8 cellular contexts compared by ENCODE assay signal in the genomic region with DNA sequence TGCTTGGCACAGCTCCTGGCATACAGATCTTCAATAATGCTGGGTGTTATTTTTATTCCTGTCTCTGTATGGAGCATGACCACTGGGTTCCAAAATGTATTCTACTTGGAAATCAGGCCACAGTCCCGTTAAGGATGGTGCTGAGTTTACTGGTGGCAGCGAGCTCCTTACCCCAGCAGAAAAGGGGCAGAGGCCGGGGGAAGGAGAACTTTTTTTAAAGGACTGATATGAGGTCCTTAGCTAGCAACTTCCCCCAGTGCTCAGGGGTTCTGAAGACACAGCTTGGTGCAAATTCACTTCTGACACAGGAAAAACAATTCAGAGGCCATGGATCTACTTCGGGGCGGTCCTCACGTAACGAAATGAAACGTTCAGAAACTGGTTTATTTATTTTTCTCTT. TPM values are rescaled to one million over a fixed set of nuclear protein-coding genes. Genes with fewer than 3 reads are reported as not detected.
A peak's percentile ranks its signal among the peaks of the same experiment; 100 is the strongest.
DNase-seq lines count a peak whose midpoint lies in the region; ATAC-seq and TF ChIP-seq lines count a peak whose summit lies in the region.

No MANE protein-coding gene starts in this region.

- ATAC-seq in thoracic aorta (ENCODE audit: insufficient number of reproducible peaks, low FRiP score, low read depth) (no peak), HG02885 (IDR thresholded peaks at IDR 0.05; ENCODE audit: poor library complexity, unreplicated experiment) (no peak)

- POLR2A ChIA-PET in HEK293 (lab: Yijun Ruan, JAX), result interaction anchor here (1.0 to 1.2 kb wide), 2 partner anchors 11 to 13 kb away, joined by 3 to 4 read pairs; no protein-coding TSS in a partner anchor

- H3K4me3 ChIP-seq in AG10803 (ENCODE audit: low read length) (peak overlapping the region; percentile 70), HEK293 (ENCODE audit: low read depth, low read length) (peak overlapping the region; percentile 58), adipocyte (ENCODE audit: low read length) (peak overlapping the region; percentile 84), kidney epithelial cell (ENCODE audit: low read depth, low read length) (peak overlapping the region; percentile 55), thoracic aorta (peak overlapping the region; percentile 91)

- no peaks in the 10 kb centered on the region for H3K27me3 ChIP-seq in adipocyte (replicated peaks; ENCODE audit: control insufficient read depth, insufficient read depth, low read length)
- H3K27me3 ChIP-seq in kidney epithelial cell (ENCODE audit: control insufficient read depth, insufficient read depth, low read length), result no peaks in the 10 kb centered on the region
- no peaks in the 10 kb centered on the region for H3K27me3 ChIP-seq in thoracic aorta (replicated peaks; ENCODE audit: insufficient read depth)

- DNase-seq in AG10803 (ENCODE audit: low read depth) (no peak), adipocyte (ENCODE audit: low read depth) (no peak), kidney epithelial cell (ENCODE audit: low read depth) (no peak), thoracic aorta (ENCODE audit: low spot score) (no peak), NAMALWA (ENCODE audit: low spot score) (no peak)
- no peak for DNase-seq in stimulated activated CD4-positive, alpha-beta T cell treated with anti-CD3 and anti-CD28 coated beads, Interleukin-4, amount 100 ng/mL, for 1 hour

- H3K27ac ChIP-seq in HEK293 (ENCODE audit: extremely low read depth, low read depth, low read length) (peak overlapping the region; percentile 90; the same call in 1 of the 2 replicates), thoracic aorta (peak overlapping the region; percentile 92 to 96)

- H3K4me1 ChIP-seq in HEK293 (ENCODE audit: control insufficient read depth, insufficient read depth, low read length) (peaks cover 3% of the 10 kb centered on the region; the same call in 1 of the 2 replicates), adipocyte (ENCODE audit: control insufficient read depth, insufficient read depth, low read length) (peaks cover 36% of the 10 kb centered on the region), thoracic aorta (ENCODE audit: control insufficient read depth in 1 of 2, low read depth in 2 of 2) (peaks cover 13 to 36% of the 10 kb centered on the region in 2 donors)

- no peak for TF ChIP-seq CTCF in AG10803 (conservative IDR thresholded peaks at IDR 0.05; ENCODE audit: low read length)
- TF ChIP-seq CTCF in HEK293 (tag by site-specific recombination; IDR thresholded peaks at IDR 0.05), result no peak
- TF ChIP-seq CTCF in kidney epithelial cell (IDR thresholded peaks at IDR 0.05; ENCODE audit: insufficient read depth, low read length, poor library complexity, severe bottlenecking), result no peak
- TF ChIP-seq CTCF in thoracic aorta (IDR thresholded peaks at IDR 0.05), result no peak

- peaks cover 8 to 22% of the 10 kb centered on the region in 2 experiments; a peak in 2 of 3 replicates for H3K36me3 ChIP-seq in HEK293 (ENCODE audit: control insufficient read depth in 2 of 2, insufficient read depth in 1 of 2, low read length in 2 of 2)
- peaks cover 21% of the 10 kb centered on the region for H3K36me3 ChIP-seq in adipocyte (ENCODE audit: control insufficient read depth, insufficient read depth, low read length, severe bottlenecking)
- H3K36me3 ChIP-seq in kidney epithelial cell (ENCODE audit: control insufficient read depth, insufficient read depth, low read length), result no peaks in the 10 kb centered on the region
- peaks cover 8% of the 10 kb centered on the region for H3K36me3 ChIP-seq in thoracic aorta

- H3K9ac ChIP-seq in adipocyte (ENCODE audit: low read length), result peak overlapping the region; percentile 92

- CTCF ChIA-PET in HEK293 (lab: Yijun Ruan, JAX), result no interaction called here

- H3K9me3 ChIP-seq in HEK293 (ENCODE audit: control insufficient read depth, insufficient read depth, low read depth, low read length) (no peaks in the 10 kb centered on the region), adipocyte (ENCODE audit: control insufficient read depth, low read length) (peaks cover 12% of the 10 kb centered on the region), thoracic aorta (no peaks in the 10 kb centered on the region)

TF ChIP-seq in HEK293, 187 proteins besides CTCF, POLR2A, EP300 and RAD21:
- TF ChIP-seq ZNF521 (tag by site-specific recombination; IDR thresholded peaks at IDR 0.05) (no peak), ZNF132 (tag by site-specific recombination; IDR thresholded peaks at IDR 0.05; ENCODE audit: borderline replicate concordance) (no peak), ZNF214 (tag by site-specific recombination; IDR thresholded peaks at IDR 0.05; ENCODE audit: borderline replicate concordance) (no peak), ZNF600 (tag by site-specific recombination; IDR thresholded peaks at IDR 0.05) (no peak), TRIM28 (IDR thresholded peaks at IDR 0.05; ENCODE audit: borderline replicate concordance, low read length) (no peak), ZNF292 (tag by site-specific recombination; IDR thresholded peaks at IDR 0.05; ENCODE audit: borderline replicate concordance, low read depth) (no peak), YY2 (tag by site-specific recombination; IDR thresholded peaks at IDR 0.05) (no peak), REPIN1 (tag by site-specific recombination; IDR thresholded peaks at IDR 0.05; ENCODE audit: low read depth) (no peak)
- TF ChIP-seq, protein P1, sequence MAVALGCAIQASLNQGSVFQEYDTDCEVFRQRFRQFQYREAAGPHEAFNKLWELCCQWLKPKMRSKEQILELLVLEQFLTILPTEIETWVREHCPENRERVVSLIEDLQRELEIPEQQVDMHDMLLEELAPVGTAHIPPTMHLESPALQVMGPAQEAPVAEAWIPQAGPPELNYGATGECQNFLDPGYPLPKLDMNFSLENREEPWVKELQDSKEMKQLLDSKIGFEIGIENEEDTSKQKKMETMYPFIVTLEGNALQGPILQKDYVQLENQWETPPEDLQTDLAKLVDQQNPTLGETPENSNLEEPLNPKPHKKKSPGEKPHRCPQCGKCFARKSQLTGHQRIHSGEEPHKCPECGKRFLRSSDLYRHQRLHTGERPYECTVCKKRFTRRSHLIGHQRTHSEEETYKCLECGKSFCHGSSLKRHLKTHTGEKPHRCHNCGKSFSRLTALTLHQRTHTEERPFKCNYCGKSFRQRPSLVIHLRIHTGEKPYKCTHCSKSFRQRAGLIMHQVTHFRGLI (tag by site-specific recombination; IDR thresholded peaks at IDR 0.05), result no peak
- TF ChIP-seq, protein P2, sequence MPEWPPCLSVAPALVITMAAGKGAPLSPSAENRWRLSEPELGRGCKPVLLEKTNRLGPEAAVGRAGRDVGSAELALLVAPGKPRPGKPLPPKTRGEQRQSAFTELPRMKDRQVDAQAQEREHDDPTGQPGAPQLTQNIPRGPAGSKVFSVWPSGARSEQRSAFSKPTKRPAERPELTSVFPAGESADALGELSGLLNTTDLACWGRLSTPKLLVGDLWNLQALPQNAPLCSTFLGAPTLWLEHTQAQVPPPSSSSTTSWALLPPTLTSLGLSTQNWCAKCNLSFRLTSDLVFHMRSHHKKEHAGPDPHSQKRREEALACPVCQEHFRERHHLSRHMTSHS (tag by site-specific recombination; IDR thresholded peaks at IDR 0.05), result no peak

RNA-seq across cellular contexts. Expression of gene RDH14, which starts 0.9 kb away (rescaled TPM):
- total RNA-seq in kidney epithelial cell, result 27.8 and 30.7 TPM in 2 replicates
- total RNA-seq in thoracic aorta, result 10 to 100 TPM; 25.7 to 40.8 TPM

RNA-seq across cellular contexts. Expression of gene NT5C1B, which starts 29.8 kb away (rescaled TPM):
- total RNA-seq in kidney epithelial cell (not detected in 2 replicates), thoracic aorta (not detected)
